In genomic region chr6:167937301-167937700, GRCh38 we compare ENCODE assay signal across 26 cellular contexts.
"Had no signal": no experiment of that assay in that cellular context is flagged by ENCODE, and none has a peak within 500 bp of the region (broad histone marks: within the 10 kb centered on the region; RNA-seq: fewer than 3 reads in every experiment).

No MANE protein-coding gene starts in this region.

- H3K27me3 ChIP-seq: neural progenitor cell, upper lobe of left lung, vagina had no signal

- H2AFZ ChIP-seq: neural progenitor cell, parathyroid adenoma had no signal

- H3K9me3 Mint-ChIP-seq: natural killer cell; neural progenitor cell; stimulated activated effector memory CD8-positive, alpha-beta T cell treated with anti-CD3 and anti-CD28 coated beads, Interleukin-12 subunit alpha, Interleukin-12 subunit beta, amount 100 ng/mL, for 72 hours; stimulated activated naive CD8-positive, alpha-beta T cell treated with anti-CD3 and anti-CD28 coated beads, Interleukin-15, Interleukin-2, amounts not matched to agents 100 ng/mL and 50 ng/mL, for 24 hours; T-helper 1 cell treated with Interleukin-12 subunit alpha and Interleukin-12 subunit beta and Interleukin-4 antibody, amounts not matched to agents 30 μg/mL and 1 μg/mL, for 36 hours had no signal

- H3K4me3 ChIP-seq: neural progenitor cell, skin epidermis, upper lobe of left lung, vagina had no signal

- H3K27ac Mint-ChIP-seq: activated naive CD8-positive, alpha-beta T cell; natural killer cell; neural progenitor cell; stimulated activated effector memory CD8-positive, alpha-beta T cell treated with anti-CD3 and anti-CD28 coated beads, Interleukin-12 subunit alpha, Interleukin-12 subunit beta, amount 100 ng/mL, for 72 hours; stimulated activated naive CD8-positive, alpha-beta T cell treated with anti-CD3 and anti-CD28 coated beads, Interleukin-15, Interleukin-2, amounts not matched to agents 100 ng/mL and 50 ng/mL, for 24 hours; T-helper 1 cell treated with Interleukin-12 subunit alpha and Interleukin-12 subunit beta and Interleukin-4 antibody, amounts not matched to agents 30 μg/mL and 1 μg/mL, for 36 hours had no signal

- H3K4me2 ChIP-seq: neural progenitor cell had no signal

- DNase-seq: activated CD4-positive, alpha-beta T cell treated with anti-CD3 and anti-CD28 coated beads for 48 hours; activated CD4-positive, alpha-beta T cell treated with anti-CD3 and anti-CD28 coated beads, Interleukin-2, amount 50 U/mL, for 48 hours; activated CD8-positive, alpha-beta memory T cell treated with anti-CD3 and anti-CD28 coated beads for 24 hours; activated effector memory CD4-positive, alpha-beta T cell treated with Interleukin-2 at 50 U/mL for 16 hours; activated naive CD4-positive, alpha-beta T cell treated with Interleukin-2 at 50 U/mL for 16 hours; anterior cingulate cortex; effector CD8-positive, alpha-beta T cell; foreskin fibroblast; mesenchymal stem cell; natural killer cell; occipital lobe; stimulated activated CD4-positive, alpha-beta T cell treated with anti-CD3 and anti-CD28 coated beads, Interleukin-4, amount 100 ng/mL, for 24 hours; SW 1271; T1000; upper lobe of left lung; WERI-Rb-1 had no signal

- H3K9me3 ChIP-seq: upper lobe of left lung, vagina had no signal

- H3K36me3 Mint-ChIP-seq: activated naive CD8-positive, alpha-beta T cell; natural killer cell; stimulated activated effector memory CD8-positive, alpha-beta T cell treated with anti-CD3 and anti-CD28 coated beads, Interleukin-12 subunit alpha, Interleukin-12 subunit beta, amount 100 ng/mL, for 72 hours had no signal

- H3K36me3 ChIP-seq: vagina had no signal

- H3K9ac ChIP-seq: neural progenitor cell, parathyroid adenoma had no signal

- H3K27ac ChIP-seq: neural progenitor cell, parathyroid adenoma, upper lobe of left lung, vagina, WERI-Rb-1 had no signal

- H3K79me2 ChIP-seq: parathyroid adenoma had no signal

- ATAC-seq: activated CD4-positive, CD25-positive, alpha-beta regulatory T cell treated with anti-CD3 and anti-CD28 coated beads, Interleukin-2, amount 50 U/mL, for 24 hours; natural killer cell; sciatic nerve; stimulated activated effector memory CD8-positive, alpha-beta T cell treated with anti-CD3 and anti-CD28 coated beads, Interleukin-12 subunit alpha, Interleukin-12 subunit beta, amount 100 ng/mL, for 72 hours had no signal

- H3K4me3 Mint-ChIP-seq: activated naive CD8-positive, alpha-beta T cell; natural killer cell; neural progenitor cell; stimulated activated effector memory CD8-positive, alpha-beta T cell treated with anti-CD3 and anti-CD28 coated beads, Interleukin-12 subunit alpha, Interleukin-12 subunit beta, amount 100 ng/mL, for 72 hours; stimulated activated naive CD8-positive, alpha-beta T cell treated with anti-CD3 and anti-CD28 coated beads, Interleukin-15, Interleukin-2, amounts not matched to agents 100 ng/mL and 50 ng/mL, for 24 hours; T-helper 1 cell treated with Interleukin-12 subunit alpha and Interleukin-12 subunit beta and Interleukin-4 antibody, amounts not matched to agents 30 μg/mL and 1 μg/mL, for 36 hours had no signal

- H3K4me1 Mint-ChIP-seq: natural killer cell; neural progenitor cell; stimulated activated effector memory CD8-positive, alpha-beta T cell treated with anti-CD3 and anti-CD28 coated beads, Interleukin-12 subunit alpha, Interleukin-12 subunit beta, amount 100 ng/mL, for 72 hours had no signal

- H3K4me1 ChIP-seq: parathyroid adenoma, vagina had no signal
